Comparison of ENCODE assay signal across 13 cellular contexts in the genomic region with DNA sequence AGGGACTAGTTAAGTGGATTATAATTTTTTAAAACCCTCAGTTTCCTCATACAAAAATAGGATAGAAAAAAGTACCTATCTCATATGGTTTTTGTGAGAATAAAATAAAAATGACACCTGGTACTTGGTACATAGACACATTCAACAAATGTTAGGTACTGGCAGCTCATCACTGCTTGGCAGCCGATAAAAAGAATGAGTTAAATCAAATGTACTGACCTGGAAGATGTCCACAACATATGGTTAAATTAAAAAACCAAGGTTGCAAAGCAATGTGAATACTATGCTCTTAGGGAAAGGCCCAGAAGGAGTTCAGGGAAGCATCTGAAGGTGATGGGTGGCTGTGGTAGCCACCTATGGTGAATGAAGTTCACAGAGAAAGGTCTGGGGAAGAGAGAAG.
DNase-seq lines count a peak whose midpoint lies in the region; ATAC-seq, FAIRE-seq and TF ChIP-seq lines count a peak whose summit lies in the region.
"Had no signal": no experiment of that assay in that cellular context is flagged by ENCODE, and none has a peak within 500 bp of the region (broad histone marks: within the 10 kb centered on the region; RNA-seq: fewer than 3 reads in every experiment).

No MANE protein-coding gene starts in this region.

- no peak overlapping the region for H3K9ac ChIP-seq in trophoblast cell (ENCODE audit: low read length)

- TF ChIP-seq EP300 in A549 (IDR thresholded peaks at IDR 0.05) = no peak

- H3K23ac ChIP-seq in trophoblast cell (ENCODE audit: low read length) = no peak overlapping the region

- H3K4ac ChIP-seq in trophoblast cell (ENCODE audit: low read depth, low read length) = no peak overlapping the region

- peak overlapping the region; percentile 93 for H3K14ac ChIP-seq in trophoblast cell (ENCODE audit: low read length)

- peak overlapping the region; percentile 98 for H2BK120ac ChIP-seq in trophoblast cell (ENCODE audit: insufficient read depth, low read length, poor library complexity)

- peak overlapping the region; percentile 34 to 43; a peak in 3 of 6 replicates for H3K27ac ChIP-seq in A549
- peak overlapping the region; percentile 95 for H3K27ac ChIP-seq in trophoblast cell (ENCODE audit: low read depth, low read length)

- no peaks in the 10 kb centered on the region for H3K36me3 ChIP-seq in trophoblast cell (ENCODE audit: control insufficient read depth in 1 of 2, insufficient read depth in 2 of 2, low read length in 2 of 2)

- H2AFZ ChIP-seq in trophoblast cell (ENCODE audit: insufficient read depth, low read length, poor library complexity) = no peak overlapping the region

- no peaks in the 10 kb centered on the region for H3K27me3 ChIP-seq in trophoblast cell (ENCODE audit: insufficient read depth, low read length)

- H4K91ac ChIP-seq in trophoblast cell (ENCODE audit: low read depth, low read length) = peak overlapping the region; percentile 99

- POLR2A ChIA-PET in A549 (lab: Yijun Ruan, JAX) = no interaction called here

- H3K79me1 ChIP-seq in trophoblast cell (ENCODE audit: low read length) = peaks cover 37% of the 10 kb centered on the region

- FAIRE-seq in A549 (lab: Jason Lieb, UNC) = no peak
- FAIRE-seq: GM12878, GM18507 had no signal

- H3K9me3 ChIP-seq in A549 (no peaks in the 10 kb centered on the region), trophoblast cell (ENCODE audit: insufficient read depth, low read depth, low read length) (no peaks in the 10 kb centered on the region)

- H3K4me2 ChIP-seq in A549 = peak overlapping the region; percentile 39; the same call in 1 of the 3 replicates
- H3K4me2 ChIP-seq in trophoblast cell (ENCODE audit: low read length) = no peak overlapping the region

- DNase-seq in A549 (ENCODE audit: low read depth in 1 of 2, low spot score in 1 of 2) (no peak), NCI-H1694 (lab: John Stamatoyannopoulos, UW) (peak; percentile 19), cerebellum (ENCODE audit: low spot score) (peak; percentile 10), trophoblast cell (peak in 1 of 2 donors; percentile 36), T-helper 1 cell (no peak)
- no peak for DNase-seq in activated CD4-positive, alpha-beta T cell treated with anti-CD3 and anti-CD28 coated beads for 1 hour
- DNase-seq: CD4-positive, alpha-beta T cell; COR-L47; GOT3; H9 had no signal

- peak overlapping the region; percentile 98 for H2AK5ac ChIP-seq in trophoblast cell (ENCODE audit: low read length)

- peak overlapping the region; percentile 99 for H2BK12ac ChIP-seq in trophoblast cell (ENCODE audit: low read length)

- TF ChIP-seq POLR2A in A549 (IDR thresholded peaks at IDR 0.05; ENCODE audit: low read length) = no peak

- H3K4me1 ChIP-seq in A549 (peaks cover 73% of the 10 kb centered on the region), trophoblast cell (ENCODE audit: control insufficient read depth in 1 of 2, insufficient read depth in 2 of 2, low read length in 2 of 2) (peaks cover 17 to 27% of the 10 kb centered on the region in 2 experiments)

- TF ChIP-seq RAD21 in A549 (conservative IDR thresholded peaks at IDR 0.05 in 1 of 2, IDR thresholded peaks at IDR 0.05 in 1 of 2) = no peak

- WGBS in A549 (ENCODE audit: missing lambda C conversion rate) = 93% methylated on average over 1 of the region's 1 CpG
- no CpG with 5 or more reads among the region's 1 CpG for WGBS in trophoblast cell (ENCODE audit: extremely low coverage, insufficient coverage, insufficient read length)

- H4K12ac ChIP-seq in trophoblast cell (ENCODE audit: low read depth, low read length) = no peak overlapping the region

- no peak for TF ChIP-seq CTCF in A549 (IDR thresholded peaks at IDR 0.05)

- CTCF ChIA-PET in A549 (lab: Yijun Ruan, JAX) = interaction anchor here (1.0 to 12.4 kb wide), 2 partner anchors 113 to 422 kb away, joined by 4 to 324 read pairs; no protein-coding TSS in a partner anchor

- ATAC-seq in A549 (no peak), HG02885 (IDR thresholded peaks at IDR 0.05; ENCODE audit: poor library complexity, unreplicated experiment) (no peak)
- ATAC-seq: GM12878 had no signal

- H3K18ac ChIP-seq in trophoblast cell (ENCODE audit: low read length) = peak overlapping the region; percentile 91

- H2BK5ac ChIP-seq in trophoblast cell (ENCODE audit: low read depth, low read length, poor library complexity) = peak overlapping the region; percentile 97

- H3K79me2 ChIP-seq in trophoblast cell (ENCODE audit: control insufficient read depth, insufficient read depth, low read length, poor library complexity) = peaks cover 7% of the 10 kb centered on the region

- no peak overlapping the region for H3K4me3 ChIP-seq in A549
- no peak overlapping the region for H3K4me3 ChIP-seq in trophoblast cell (ENCODE audit: low read depth, low read length)
- H3K4me3 ChIP-seq: GM12878 had no signal

- peak overlapping the region; percentile 74 for H4K8ac ChIP-seq in trophoblast cell (ENCODE audit: low read depth, low read length)

TF ChIP-seq in A549, 52 proteins besides CTCF, POLR2A, EP300 and RAD21:
- TF ChIP-seq NPAS2 (CRISPR knock-in tag; IDR thresholded peaks at IDR 0.05; ENCODE audit: borderline replicate concordance) (no peak), HDAC2 (IDR thresholded peaks at IDR 0.05) (no peak), HOXB13 (CRISPR knock-in tag; IDR thresholded peaks at IDR 0.05; ENCODE audit: low read depth) (no peak)
TF ChIP-seq in A549: peak in this region for 0.

Comparison
In these comparisons a context has a peak if more than half of its experiments do, and no peak if none do; other contexts are left out.
1. DNase-seq: peak in NCI-H1694 (single experiment) and cerebellum (single experiment); none in A549 (0 of 2), T-helper 1 cell (0 of 5) and activated CD4-positive, alpha-beta T cell treated with anti-CD3 and anti-CD28 coated beads for 1 hour (single experiment).